8 cellular contexts compared by ENCODE assay signal in the genomic region with DNA sequence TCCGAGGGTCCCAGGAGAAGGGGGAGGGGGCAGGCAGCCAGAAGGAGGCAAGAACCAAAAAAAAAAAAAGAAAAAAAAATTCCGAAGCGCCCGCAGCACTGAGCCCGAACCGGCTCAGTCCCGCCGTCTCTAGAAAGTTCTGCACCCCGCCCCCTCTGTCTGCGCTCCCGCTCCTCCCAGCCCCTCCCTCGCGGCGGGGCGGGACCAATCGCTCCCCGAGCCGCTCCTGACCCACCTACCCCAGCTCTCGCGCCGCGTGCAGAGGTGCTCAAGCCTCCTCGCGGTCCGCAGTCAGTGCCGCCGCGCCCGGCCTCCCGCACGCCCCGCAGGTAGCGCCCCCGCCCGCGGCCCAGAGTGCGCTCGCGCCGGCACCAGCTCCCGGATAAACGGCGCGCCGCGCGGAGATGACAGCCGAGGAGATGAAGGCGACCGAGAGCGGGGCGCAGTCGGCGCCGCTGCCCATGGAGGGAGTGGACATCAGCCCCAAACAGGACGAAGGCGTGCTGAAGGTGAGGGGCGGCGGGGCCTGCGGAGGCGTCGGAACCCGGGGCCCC. TPM values are rescaled to one million over a fixed set of nuclear protein-coding genes. Genes with fewer than 3 reads are reported as not detected.
DNase-seq lines count a peak whose midpoint lies in the region; ATAC-seq and TF ChIP-seq lines count a peak whose summit lies in the region.

A gene with protein sequence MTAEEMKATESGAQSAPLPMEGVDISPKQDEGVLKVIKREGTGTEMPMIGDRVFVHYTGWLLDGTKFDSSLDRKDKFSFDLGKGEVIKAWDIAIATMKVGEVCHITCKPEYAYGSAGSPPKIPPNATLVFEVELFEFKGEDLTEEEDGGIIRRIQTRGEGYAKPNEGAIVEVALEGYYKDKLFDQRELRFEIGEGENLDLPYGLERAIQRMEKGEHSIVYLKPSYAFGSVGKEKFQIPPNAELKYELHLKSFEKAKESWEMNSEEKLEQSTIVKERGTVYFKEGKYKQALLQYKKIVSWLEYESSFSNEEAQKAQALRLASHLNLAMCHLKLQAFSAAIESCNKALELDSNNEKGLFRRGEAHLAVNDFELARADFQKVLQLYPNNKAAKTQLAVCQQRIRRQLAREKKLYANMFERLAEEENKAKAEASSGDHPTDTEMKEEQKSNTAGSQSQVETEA (plus strand): TSS at position 235 of the 554 bp plus-strand sequence. CDS start 170 bp downstream, at position 405.

- no peaks in the 10 kb centered on the region for H3K27me3 ChIP-seq in RWPE2 (ENCODE audit: insufficient read depth, poor library complexity, severe bottlenecking)
- H3K27me3 ChIP-seq in neural progenitor cell = peaks cover 25% of the 10 kb centered on the region

- peaks cover 10% of the 10 kb centered on the region for H3K27me3 Mint-ChIP-seq in neural progenitor cell (ENCODE audit: insufficient read depth, low read depth)

- peak within 1 kb of the TSS; percentile 53 for H3K27ac ChIP-seq in RWPE2 (ENCODE audit: poor library complexity, severe bottlenecking)
- no peak within 1 kb of the TSS for H3K27ac ChIP-seq in neural progenitor cell

- peak within 1 kb of the TSS; percentile 89 for H2AFZ ChIP-seq in neural progenitor cell (replicated peaks)

- peaks cover 29% of the 10 kb centered on the region for H4K20me1 ChIP-seq in neural progenitor cell (ENCODE audit: low read depth)

- ATAC-seq in RWPE2 (ENCODE audit: low read depth) = peak; percentile 91

- H3F3A ChIP-seq in neural progenitor cell (ENCODE audit: low read depth) = peaks cover 28% of the 10 kb centered on the region

- no peaks in the 10 kb centered on the region for H3K9me3 Mint-ChIP-seq in neural progenitor cell

- peaks cover 20% of the 10 kb centered on the region for H3K79me2 ChIP-seq in neural progenitor cell (ENCODE audit: low read depth)

- peak; percentile 45 for DNase-seq in GOT3 (lab: John Stamatoyannopoulos, UW)
- DNase-seq in LHCN-M2 (ENCODE audit: low read depth) = peak; percentile 73
- DNase-seq in RWPE2 (ENCODE audit: low spot score) = peak; percentile 95
- DNase-seq in activated gamma-delta T cell treated with Interleukin-2 at 50 U/mL for 16 hours = peak; percentile 84
- DNase-seq in fibroblast of villous mesenchyme (ENCODE audit: low read depth) = peak; percentile 80
- DNase-seq in neural progenitor cell (ENCODE audit: low spot score) = peak; percentile 92
- DNase-seq in stromal cell of bone marrow (ENCODE audit: low read depth) = peak; percentile 74

- no peaks in the 10 kb centered on the region for H3K9me3 ChIP-seq in ES-I3 (ENCODE audit: control insufficient read depth, insufficient read depth, low read length)
- H3K9me3 ChIP-seq in RWPE2 (ENCODE audit: severe bottlenecking) = no peaks in the 10 kb centered on the region
- H3K9me3 ChIP-seq in neural progenitor cell (ENCODE audit: low read depth) = no peaks in the 10 kb centered on the region

- TF ChIP-seq CTCF in RWPE2 (IDR thresholded peaks at IDR 0.05; ENCODE audit: poor library complexity, severe bottlenecking) (no peak), fibroblast of villous mesenchyme (IDR thresholded peaks at IDR 0.05; ENCODE audit: insufficient read depth, low read depth, low read length) (no peak), neural progenitor cell (IDR thresholded peaks at IDR 0.05) (no peak)

- H3K4me1 ChIP-seq in ES-I3 (ENCODE audit: insufficient read depth, low read length) (peaks cover 5% of the 10 kb centered on the region), RWPE2 (ENCODE audit: insufficient read depth, poor library complexity, severe bottlenecking) (peaks cover 6% of the 10 kb centered on the region), neural progenitor cell (peaks cover 21% of the 10 kb centered on the region)

- peaks cover 19% of the 10 kb centered on the region for H3K36me3 Mint-ChIP-seq in neural progenitor cell

- H3K4me3 ChIP-seq in RWPE2 (ENCODE audit: severe bottlenecking) (peak within 1 kb of the TSS; percentile 96), fibroblast of villous mesenchyme (ENCODE audit: low read depth, low read length) (peak within 1 kb of the TSS; percentile 87), neural progenitor cell (peak within 1 kb of the TSS; percentile 63)

- peak within 1 kb of the TSS; percentile 92 for H3K4me3 Mint-ChIP-seq in neural progenitor cell

- H3K36me3 ChIP-seq in ES-I3 (ENCODE audit: insufficient read depth, low read length) (peaks cover 15% of the 10 kb centered on the region), RWPE2 (ENCODE audit: low read depth) (peaks cover 39% of the 10 kb centered on the region), neural progenitor cell (no peaks in the 10 kb centered on the region)

- peak within 1 kb of the TSS; percentile 57 for H3K9ac ChIP-seq in ES-I3 (ENCODE audit: low read depth, low read length)
- peak within 1 kb of the TSS; percentile 43 for H3K9ac ChIP-seq in neural progenitor cell

- peaks cover 25% of the 10 kb centered on the region for H3K4me1 Mint-ChIP-seq in neural progenitor cell

- no peak within 1 kb of the TSS for H3K27ac Mint-ChIP-seq in neural progenitor cell

- H3K4me2 ChIP-seq in neural progenitor cell = peak within 1 kb of the TSS; percentile 81

RNA-seq across cellular contexts. Expression of the gene that starts here (rescaled TPM):
- total RNA-seq in LHCN-M2 (2014; rRNA removed) = 50.0 and 55.5 TPM in 2 replicates
- polyA plus RNA-seq in LHCN-M2 (2012) = 31.3 TPM
- 25.4 and 51.8 TPM in 2 replicates for total RNA-seq in fibroblast of villous mesenchyme
- 45.3 and 58.6 TPM in 2 replicates for total RNA-seq in neural progenitor cell (ENCODE audit: low replicate concordance)

Comparison
In these comparisons a context has a peak if more than half of its experiments do, and no peak if none do; other contexts are left out.
1. DNase-seq: peak in every context shown above with its lines; median percentile 95 in RWPE2; 92 in neural progenitor cell; 84 in activated gamma-delta T cell treated with Interleukin-2 at 50 U/mL for 16 hours; 80 in fibroblast of villous mesenchyme; 74 in stromal cell of bone marrow; 73 in LHCN-M2; 45 in GOT3.